Comparison of ENCODE assay signal across 32 cellular contexts in the genomic region with DNA sequence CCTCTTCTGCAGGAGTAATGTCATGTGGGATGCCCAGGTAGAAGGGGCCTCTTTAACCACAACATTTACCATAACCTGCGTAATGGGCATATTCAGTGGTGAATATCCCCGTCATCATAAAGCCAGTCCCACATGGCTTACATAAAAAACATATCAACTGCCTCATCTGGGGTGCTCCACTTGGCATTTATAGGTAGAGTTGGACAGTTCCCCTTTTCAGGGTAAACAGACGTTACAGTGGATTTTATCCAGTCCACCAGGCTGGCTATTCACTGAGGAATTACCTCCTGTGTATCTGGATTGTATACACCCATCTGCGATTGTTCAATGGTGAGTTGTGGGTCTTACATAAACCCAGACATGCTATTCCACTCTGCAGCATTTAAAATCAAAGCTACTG.
"Had no signal": no experiment of that assay in that cellular context is flagged by ENCODE, and none has a peak within 500 bp of the region (broad histone marks: within the 10 kb centered on the region; RNA-seq: fewer than 3 reads in every experiment).

No MANE protein-coding gene starts in this region.

- FAIRE-seq: astrocyte had no signal

- ATAC-seq: activated CD8-positive, alpha-beta T cell treated with anti-CD3 and anti-CD28 coated beads for 36 hours; activated naive CD4-positive, alpha-beta T cell treated with anti-CD3 and anti-CD28 coated beads, Interleukin-2, amount 50 U/mL, for 72 hours; activated T-cell treated with anti-CD3 and anti-CD28 coated beads, Interleukin-2, amount 50 U/mL, for 4 hours; activated T-cell treated with anti-CD3 and anti-CD28 coated beads, Interleukin-2, amount 50 U/mL, for 72 hours; activated T-helper 17 cell treated with anti-CD3 and anti-CD28 coated beads, Interleukin-2, amount 50 U/mL, for 72 hours; body of pancreas had no signal

- H3K27ac ChIP-seq: adrenal gland, body of pancreas, brain microvascular endothelial cell, breast epithelium had no signal

- DNase-seq: activated B cell treated with CpG ODN at 0.5 μM for 24 hours; activated CD4-positive, alpha-beta memory T cell treated with anti-CD3 and anti-CD28 coated beads for 36 hours; activated CD4-positive, alpha-beta T cell treated with anti-CD3 and anti-CD28 coated beads for 4 hours; activated CD4-positive, alpha-beta T cell treated with anti-CD3 and anti-CD28 coated beads, Interleukin-2, amount 10 ng/mL, durations not matched to agents 24 days and 14 days; activated CD4-positive, alpha-beta T cell treated with anti-CD3 and anti-CD28 coated beads, Interleukin-2, amount 50 U/mL, for 1 hour; activated CD4-positive, alpha-beta T cell treated with anti-CD3 and anti-CD28 coated beads, Interleukin-2, amount 50 U/mL, for 4 hours; activated CD4-positive, CD25-positive, alpha-beta regulatory T cell treated with anti-CD3 and anti-CD28 coated beads, Interleukin-2, amount 50 U/mL, for 72 hours; activated CD8-positive, alpha-beta memory T cell treated with anti-CD3 and anti-CD28 coated beads, Interleukin-2, amount 50 U/mL, for 4 hours; activated CD8-positive, alpha-beta T cell treated with anti-CD3 and anti-CD28 coated beads for 36 hours; activated effector memory CD4-positive, alpha-beta T cell treated with anti-CD3 and anti-CD28 coated beads, Interleukin-2, amount 50 U/mL, for 16 hours; activated gamma-delta T cell treated with Interleukin-2 at 50 U/mL for 16 hours; activated naive CD4-positive, alpha-beta T cell; activated naive CD4-positive, alpha-beta T cell treated with anti-CD3 and anti-CD28 coated beads for 36 hours; activated naive CD4-positive, alpha-beta T cell treated with anti-CD3 and anti-CD28 coated beads, Interleukin-2, amount 50 U/mL, for 16 hours; activated naive CD8-positive, alpha-beta T cell treated with anti-CD3 and anti-CD28 coated beads for 36 hours; activated T-cell treated with anti-CD3 and anti-CD28 coated beads for 4 hours; activated T-cell treated with anti-CD3 and anti-CD28 coated beads, Interleukin-2, amount 50 U/mL, for 1 hour; activated T-cell treated with anti-CD3 and anti-CD28 coated beads, Interleukin-2, amount 50 U/mL, for 4 hours; activated T-cell treated with anti-CD3 and anti-CD28 coated beads, Interleukin-2, amount 50 U/mL, for 72 hours; adrenal gland; amniotic stem cell; aorta; body of pancreas; brain microvascular endothelial cell; central memory CD4-positive, alpha-beta T cell; T-helper 1 cell; T-helper 2 cell; T-helper 9 cell had no signal

- H3K4me3 ChIP-seq: adrenal gland, body of pancreas, breast epithelium had no signal

- H3K9me3 ChIP-seq: adrenal gland, body of pancreas had no signal

- H3K4me1 ChIP-seq: adrenal gland, body of pancreas, breast epithelium had no signal

- H3K27me3 ChIP-seq: adrenal gland, body of pancreas, brain microvascular endothelial cell, breast epithelium had no signal

- H3K36me3 ChIP-seq: adrenal gland, brain microvascular endothelial cell, breast epithelium had no signal
